ENCODE assay signal across 9 cellular contexts in the genomic region with DNA sequence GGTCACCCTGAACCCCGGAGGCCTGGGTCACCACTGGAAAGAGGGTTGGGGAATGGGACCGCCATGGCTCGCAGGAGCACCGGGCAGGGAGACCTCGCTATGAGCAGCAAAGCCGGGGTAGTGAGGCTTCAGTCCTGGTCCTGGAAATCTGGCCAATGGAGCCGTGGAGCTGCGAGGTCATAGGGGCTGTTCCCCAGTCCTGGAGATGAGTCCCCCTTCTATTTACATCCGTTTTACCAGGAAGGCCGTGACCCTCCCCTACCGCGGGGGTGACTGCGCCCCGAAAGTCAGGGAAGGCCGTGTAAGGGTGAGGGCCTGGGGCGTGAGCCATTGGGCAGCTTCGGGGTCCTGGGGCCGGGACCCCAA. TPM values are rescaled to one million over a fixed set of nuclear protein-coding genes. Genes with fewer than 3 reads are reported as not detected.
A peak's percentile ranks its signal among the peaks of the same experiment; 100 is the strongest.
DNase-seq lines count a peak whose midpoint lies in the region; ATAC-seq, FAIRE-seq and TF ChIP-seq lines count a peak whose summit lies in the region.
"Had no signal": no experiment of that assay in that cellular context is flagged by ENCODE, and none has a peak within 500 bp of the region (broad histone marks: within the 10 kb centered on the region; RNA-seq: fewer than 3 reads in every experiment).

No MANE protein-coding gene starts in this region.

- H3K9me3 ChIP-seq in hepatocyte (ENCODE audit: low read depth) (no peaks in the 10 kb centered on the region), small intestine (ENCODE audit: control insufficient read depth, low read depth) (no peaks in the 10 kb centered on the region)

- H3K36me3 ChIP-seq in hepatocyte (replicated peaks; ENCODE audit: insufficient read depth, low read depth): no peaks in the 10 kb centered on the region
- peaks cover 0 to 3% of the 10 kb centered on the region in 2 donors for H3K36me3 ChIP-seq in small intestine (ENCODE audit: control insufficient read depth in 2 of 2, insufficient read depth in 2 of 2, low read length in 2 of 2)

- no peaks in the 10 kb centered on the region for H3K9me3 Mint-ChIP-seq in WTC11

- no peak overlapping the region for H3K27ac Mint-ChIP-seq in WTC11

- ATAC-seq in WTC11: no peak
- ATAC-seq in GM21526 (IDR thresholded peaks at IDR 0.05; ENCODE audit: low FRiP score, unreplicated experiment): no peak
- ATAC-seq in HG03354 (IDR thresholded peaks at IDR 0.05; ENCODE audit: poor library complexity, severe bottlenecking, unreplicated experiment): no peak
- ATAC-seq in HG03196 (IDR thresholded peaks at IDR 0.05; ENCODE audit: unreplicated experiment): no peak

- POLR2A ChIA-PET in WTC11 (lab: Charles Lee): interaction anchor here (0.9 to 1.4 kb wide), 5 partner anchors 14 to 32 kb away, joined by 3 to 4 read pairs (median 3); no protein-coding TSS in a partner anchor

- no peaks in the 10 kb centered on the region for H3K27me3 Mint-ChIP-seq in WTC11 (ENCODE audit: low read depth)

- WGBS in hepatocyte (ENCODE audit: low lambda C conversion rate, missing lambda C conversion rate): 40% methylated on average over 18 of the region's 18 CpGs
- 2 to 4% (median 4%) methylated on average over 9 to 18 of the region's 18 CpGs for WGBS in small intestine, 3 donors

- H3K27ac ChIP-seq in HL-60 (replicated peaks) (peak overlapping the region; percentile 87), hepatocyte (peak overlapping the region; percentile 27), small intestine (ENCODE audit: low read depth in 1 of 2, low read length in 1 of 2) (peak overlapping the region; percentile 32 to 58)

- DNase-seq in HL-60 (ENCODE audit: low read depth in 1 of 2, low spot score in 1 of 2): no peak
- no peak for DNase-seq in WTC11 (ENCODE audit: low spot score)
- no peak for DNase-seq in hepatocyte (ENCODE audit: low spot score)
- DNase-seq in small intestine: no peak
- no peak for DNase-seq in stimulated activated CD4-positive, alpha-beta T cell treated with anti-CD3 and anti-CD28 coated beads, Interleukin-4, amount 100 ng/mL, for 24 hours

- peaks cover 21% of the 10 kb centered on the region for H3K4me1 Mint-ChIP-seq in WTC11

- H2AFZ ChIP-seq in hepatocyte: peak overlapping the region; percentile 30

- no peaks in the 10 kb centered on the region for H4K20me1 ChIP-seq in hepatocyte (ENCODE audit: insufficient read depth, poor library complexity, severe bottlenecking)

- H3K4me3 Mint-ChIP-seq in WTC11: peak overlapping the region; percentile 73

- H3K36me3 Mint-ChIP-seq in WTC11: no peaks in the 10 kb centered on the region

- H3K27me3 ChIP-seq in HL-60 (ENCODE audit: insufficient read depth, poor library complexity, severe bottlenecking) (no peaks in the 10 kb centered on the region), hepatocyte (no peaks in the 10 kb centered on the region), small intestine (ENCODE audit: control insufficient read depth in 2 of 2, insufficient read depth in 2 of 2, low read length in 2 of 2) (no peaks in the 10 kb centered on the region)

- peak overlapping the region; percentile 98 for H3K4me2 ChIP-seq in hepatocyte

- peaks cover 3% of the 10 kb centered on the region for H3K4me1 ChIP-seq in hepatocyte (ENCODE audit: insufficient read depth)
- peaks cover 0 to 3% of the 10 kb centered on the region in 2 donors for H3K4me1 ChIP-seq in small intestine (ENCODE audit: control insufficient read depth in 2 of 2, insufficient read depth in 1 of 2, low read depth in 1 of 2, low read length in 1 of 2)

- CTCF ChIA-PET in WTC11 (lab: Charles Lee): interaction anchor here (0.8 to 1.4 kb wide), 4 partner anchors 9 to 250 kb away, joined by 3 to 5 read pairs (median 3); no protein-coding TSS in a partner anchor

- FAIRE-seq in small intestine (lab: Jason Lieb, UNC): no peak

- TF ChIP-seq CTCF in HL-60 (IDR thresholded peaks at IDR 0.05; ENCODE audit: insufficient read depth, low read length) (no peak), WTC11 (IDR thresholded peaks at IDR 0.05) (no peak), hepatocyte (IDR thresholded peaks at IDR 0.05; ENCODE audit: poor library complexity) (no peak)

- H3K4me3 ChIP-seq in HL-60 (replicated peaks; ENCODE audit: insufficient read depth, low read length): peak overlapping the region; percentile 66
- peak overlapping the region; percentile 34 for H3K4me3 ChIP-seq in hepatocyte
- peak overlapping the region; percentile 33 to 59 for H3K4me3 ChIP-seq in small intestine (ENCODE audit: low read depth in 1 of 2, low read length in 2 of 2)

- no peaks in the 10 kb centered on the region for H3K9me2 ChIP-seq in hepatocyte (replicated peaks; ENCODE audit: insufficient read depth)

- peaks cover 24% of the 10 kb centered on the region for H3K79me2 ChIP-seq in hepatocyte

TF ChIP-seq in WTC11, 78 proteins besides CTCF, POLR2A, EP300 and RAD21 (continues in another document):
- no peak for TF ChIP-seq GABPB1 (CRISPR knock-in tag; IDR thresholded peaks at IDR 0.05)
- TF ChIP-seq ARID4B (CRISPR knock-in tag; IDR thresholded peaks at IDR 0.05; ENCODE audit: borderline replicate concordance): no peak
- TF ChIP-seq NR2C2 (CRISPR knock-in tag; IDR thresholded peaks at IDR 0.05): no peak
- no peak for TF ChIP-seq SOX15 (CRISPR knock-in tag; IDR thresholded peaks at IDR 0.05)
- TF ChIP-seq ZNF281 (CRISPR knock-in tag; IDR thresholded peaks at IDR 0.05): no peak
- TF ChIP-seq FOXJ3 (CRISPR knock-in tag; IDR thresholded peaks at IDR 0.05; ENCODE audit: borderline replicate concordance): no peak
- no peak for TF ChIP-seq TP53 (CRISPR knock-in tag; IDR thresholded peaks at IDR 0.05)
- TF ChIP-seq GRHL2 (CRISPR knock-in tag; IDR thresholded peaks at IDR 0.05; ENCODE audit: insufficient replicate concordance, severe bottlenecking): no peak
- TF ChIP-seq ZNF396 (CRISPR knock-in tag; IDR thresholded peaks at IDR 0.05; ENCODE audit: borderline replicate concordance): no peak

RNA-seq across cellular contexts. Expression of gene PIDD1, which starts 0.4 kb away (rescaled TPM):
- total RNA-seq in WTC11 (2021) (54.9 to 59.4 TPM (median 56.8 TPM) in 3 replicates), hepatocyte (7.1 and 11.1 TPM in 2 replicates)
- polyA plus RNA-seq in hepatocyte (16.3 and 29.5 TPM in 2 replicates), small intestine (10 to 100 TPM; 20.7 to 47.0 (median 36.5) TPM)

RNA-seq across cellular contexts. Expression of gene RPLP2, which starts 5.2 kb away (rescaled TPM):
- total RNA-seq in WTC11 (2021) (2,582 to 2,814 TPM (median 2,761 TPM) in 3 replicates), hepatocyte (342 and 401 TPM in 2 replicates)
- polyA plus RNA-seq in hepatocyte (468 and 539 TPM in 2 replicates), small intestine (1,000 to 10,000 TPM; 1,144 to 2,714 (median 1,384) TPM)

RNA-seq across cellular contexts. Expression of gene SLC25A22, which starts 6.5 kb away (rescaled TPM):
- total RNA-seq in WTC11 (2021) (35.0 to 44.8 TPM (median 36.7 TPM) in 3 replicates), hepatocyte (11.1 and 16.2 TPM in 2 replicates)
- polyA plus RNA-seq in hepatocyte (19.7 and 23.7 TPM in 2 replicates), small intestine (10 to 100 TPM; 10.5 to 21.9 (median 10.5) TPM)

RNA-seq across cellular contexts. Expression of gene PNPLA2, which starts 14.1 kb away (rescaled TPM):
- total RNA-seq in WTC11 (2021) (66.5 to 83.4 TPM (median 81.9 TPM) in 3 replicates), hepatocyte (12.2 and 12.9 TPM in 2 replicates)
- polyA plus RNA-seq in hepatocyte (50.0 and 57.3 TPM in 2 replicates), small intestine (100 to 1,000 TPM in 2 of 3 donors, 10 to 100 TPM in 1; 66.2 to 250 (median 190) TPM)

RNA-seq across cellular contexts. Expression of gene CEND1, which starts 14.7 kb away (rescaled TPM):
- total RNA-seq in WTC11 (2021): 2.0 to 3.1 TPM (median 2.7 TPM) in 3 replicates
- not detected in 2 replicates for total RNA-seq in hepatocyte
- 0.39 TPM in 1 of 2 replicates, not detected in the other for polyA plus RNA-seq in hepatocyte
- polyA plus RNA-seq in small intestine: 1 to 10 TPM in 1 of 3 donors, not detected in 2; 3.3 TPM
- total RNA-seq: subcutaneous adipose tissue had no signal

Comparison
In these comparisons a context has a peak if more than half of its experiments do, and no peak if none do; other contexts are left out.
1. H3K27ac ChIP-seq: peak in every context shown above with its lines; median percentile 87 in HL-60; 45 in small intestine; 27 in hepatocyte.